Comparison of ENCODE assay signal across 10 cellular contexts in genomic region chr16:82587289-82587688, GRCh38. TPM values are rescaled to one million over a fixed set of nuclear protein-coding genes. Genes with fewer than 3 reads are reported as not detected.
"Had no signal": no experiment of that assay in that cellular context is flagged by ENCODE, and none has a peak within 500 bp of the region (broad histone marks: within the 10 kb centered on the region; RNA-seq: fewer than 3 reads in every experiment).

No MANE protein-coding gene starts in this region.

- H3K4me3 Mint-ChIP-seq: HFFc6, IgD-negative memory B cell had no signal

- H3K9me3 ChIP-seq: HAP-1 had no signal

- H3K4me3 ChIP-seq: GM23248, HAP-1 had no signal

- ATAC-seq: HCT116, HepG2 had no signal

- H3K9me3 Mint-ChIP-seq: HFFc6 had no signal

- H3K4me1 ChIP-seq: HAP-1 had no signal

- H3K27ac ChIP-seq: GM23248, HL-60 had no signal

- H3K36me3 ChIP-seq: HAP-1 had no signal

- H3K4me1 Mint-ChIP-seq: IgD-negative memory B cell had no signal

- H3K27ac Mint-ChIP-seq: HFFc6, IgD-negative memory B cell had no signal

- H3K36me3 Mint-ChIP-seq: IgD-negative memory B cell had no signal

- DNase-seq: GM23248, GOT3, H7, HFFc6 had no signal

RNA-seq across cellular contexts. Expression of gene CDH13, which starts 39.5 kb away (rescaled TPM):
- total RNA-seq: H4, HepG2 had no signal
